In the genomic region with DNA sequence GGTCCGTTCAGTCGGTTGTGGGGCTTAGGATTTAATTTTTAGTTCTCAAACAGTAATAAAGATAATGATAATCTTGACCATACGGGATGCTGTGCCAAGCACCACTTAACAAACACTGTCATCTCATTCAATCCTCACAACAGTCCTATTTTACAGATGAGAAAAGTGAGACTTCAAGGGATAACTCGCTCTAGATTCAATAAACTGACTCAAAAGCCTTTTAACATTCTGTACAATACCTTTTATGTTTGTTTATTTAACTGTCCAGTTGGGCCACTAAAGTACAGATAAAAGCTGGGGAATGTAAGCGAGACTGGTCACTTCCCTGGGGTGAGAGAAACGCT, we compare ENCODE assay signal across 8 cellular contexts. TPM values are rescaled to one million over a fixed set of nuclear protein-coding genes. Genes with fewer than 3 reads are reported as not detected.
DNase-seq lines count a peak whose midpoint lies in the region; ATAC-seq and TF ChIP-seq lines count a peak whose summit lies in the region.

No MANE protein-coding gene starts in this region.

- H3K9me3 Mint-ChIP-seq in natural killer cell treated with Interleukin-12 subunit alpha and Interleukin-12 subunit beta and Interleukin-15 and Interleukin-18, amount 100 ng/mL, for 72 hours: no peaks in the 10 kb centered on the region

- H3K4me1 Mint-ChIP-seq in natural killer cell treated with Interleukin-12 subunit alpha and Interleukin-12 subunit beta and Interleukin-15 and Interleukin-18, amount 100 ng/mL, for 72 hours (ENCODE audit: low read depth in 2 of 2): peaks cover 12 to 13% of the 10 kb centered on the region in 2 donors

- H3K4me3 ChIP-seq in BE2C (ENCODE audit: low read depth, low read length) (peak overlapping the region; percentile 84), HUES48 (ENCODE audit: low read depth, low read length) (peak overlapping the region; percentile 66), coronary artery (peak overlapping the region; percentile 82)

- H3K36me3 Mint-ChIP-seq in natural killer cell treated with Interleukin-12 subunit alpha and Interleukin-12 subunit beta and Interleukin-15 and Interleukin-18, amount 100 ng/mL, for 72 hours: peaks cover 4% of the 10 kb centered on the region

- H3K36me3 ChIP-seq in BE2C (no peaks in the 10 kb centered on the region), HUES48 (ENCODE audit: control insufficient read depth, insufficient read depth, low read length) (no peaks in the 10 kb centered on the region)

- peaks cover 29 to 37% of the 10 kb centered on the region in 2 donors for H3K27me3 Mint-ChIP-seq in natural killer cell treated with Interleukin-12 subunit alpha and Interleukin-12 subunit beta and Interleukin-15 and Interleukin-18, amount 100 ng/mL, for 72 hours

- DNase-seq in BE2C (no peak), coronary artery (ENCODE audit: low spot score) (no peak), HPDE6-E6E7 (ENCODE audit: extremely low spot score) (no peak), ecto neural progenitor cell (ENCODE audit: low spot score) (no peak)
- no peak for DNase-seq in natural killer cell treated with Interleukin-12 subunit alpha and Interleukin-12 subunit beta and Interleukin-15 and Interleukin-18, amount 100 ng/mL, for 72 hours (ENCODE audit: low spot score)
- DNase-seq in NK-92 treated with Interleukin-12 subunit alpha and Interleukin-12 subunit beta, amount 100 ng/mL, for 24 hours (lab: John Stamatoyannopoulos, UW): no peak

- peak overlapping the region; percentile 95 for H3K4me3 Mint-ChIP-seq in natural killer cell treated with Interleukin-12 subunit alpha and Interleukin-12 subunit beta and Interleukin-15 and Interleukin-18, amount 100 ng/mL, for 72 hours

- no peaks in the 10 kb centered on the region for H3K4me1 ChIP-seq in BE2C
- H3K4me1 ChIP-seq in HUES48 (ENCODE audit: control insufficient read depth, insufficient read depth, low read length): peaks cover 9% of the 10 kb centered on the region; the same call in 1 of the 2 replicates

- H3K27me3 ChIP-seq in BE2C (peaks cover 9% of the 10 kb centered on the region), HUES48 (ENCODE audit: control insufficient read depth, insufficient read depth, low read length) (peaks cover 19% of the 10 kb centered on the region)

- H3K9me3 ChIP-seq in BE2C (no peaks in the 10 kb centered on the region), HUES48 (ENCODE audit: control insufficient read depth, insufficient read depth, low read length) (no peaks in the 10 kb centered on the region)

- peak overlapping the region; percentile 26 to 61 for H3K27ac Mint-ChIP-seq in natural killer cell treated with Interleukin-12 subunit alpha and Interleukin-12 subunit beta and Interleukin-15 and Interleukin-18, amount 100 ng/mL, for 72 hours

- H3K9ac ChIP-seq in HUES48 (ENCODE audit: low read depth, low read length): no peak overlapping the region

- no peak for ATAC-seq in natural killer cell treated with Interleukin-12 subunit alpha and Interleukin-12 subunit beta and Interleukin-15 and Interleukin-18, amount 100 ng/mL, for 72 hours
- no peak for ATAC-seq in HG03565 (IDR thresholded peaks at IDR 0.05; ENCODE audit: unreplicated experiment)

- H3K27ac ChIP-seq in HUES48 (ENCODE audit: low read depth, low read length) (no peak overlapping the region), coronary artery (peak overlapping the region; percentile 39 to 40)

- TF ChIP-seq CTCF in BE2C (IDR thresholded peaks at IDR 0.05; ENCODE audit: low read depth, low read length): no peak
- no peak for TF ChIP-seq CTCF in coronary artery (IDR thresholded peaks at IDR 0.05)

RNA-seq across cellular contexts. Expression of gene CFAP69, which starts 0.4 kb away (rescaled TPM):
- polyA plus RNA-seq in BE2C (2012; ENCODE audit: insufficient read depth, insufficient read length, low read depth): not detected
- under 1 TPM; 0.21 to 0.33 TPM for total RNA-seq in natural killer cell treated with Interleukin-12 subunit alpha and Interleukin-12 subunit beta and Interleukin-15 and Interleukin-18, amount 100 ng/mL, for 72 hours

RNA-seq across cellular contexts. Expression of gene STEAP2, which starts 33.0 kb away (rescaled TPM):
- not detected for polyA plus RNA-seq in BE2C (2012; ENCODE audit: insufficient read depth, insufficient read length, low read depth)
- total RNA-seq in natural killer cell treated with Interleukin-12 subunit alpha and Interleukin-12 subunit beta and Interleukin-15 and Interleukin-18, amount 100 ng/mL, for 72 hours: 1 to 10 TPM; 1.8 to 3.1 TPM
